ENCODE assay signal across 1 cellular context in the genomic region with DNA sequence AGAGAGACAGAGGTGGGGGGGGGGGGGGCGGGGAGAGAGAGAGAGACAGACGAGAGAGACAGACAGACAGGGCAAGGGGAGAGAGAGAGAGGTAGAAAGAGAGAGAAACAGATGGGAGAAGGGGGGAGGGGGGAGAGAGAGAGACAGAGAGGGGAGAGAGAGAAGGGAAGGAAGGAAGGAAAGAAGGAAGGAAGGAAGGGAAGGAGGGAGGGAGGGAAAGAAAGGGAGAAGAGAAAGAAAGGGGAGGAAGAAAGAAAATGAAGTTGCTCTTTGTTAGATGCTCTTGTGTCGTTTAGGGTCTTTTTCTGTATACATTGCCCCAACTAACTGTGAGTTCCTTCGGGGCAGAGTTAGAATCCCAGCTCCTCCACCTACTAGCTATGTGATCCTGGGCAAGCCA.
TF ChIP-seq lines count a peak whose summit lies in the region.

No MANE protein-coding gene starts in this region.

TF ChIP-seq in K562, 482 proteins besides CTCF, POLR2A, EP300 and RAD21 (continued from another document):
- TF ChIP-seq, protein P1, sequence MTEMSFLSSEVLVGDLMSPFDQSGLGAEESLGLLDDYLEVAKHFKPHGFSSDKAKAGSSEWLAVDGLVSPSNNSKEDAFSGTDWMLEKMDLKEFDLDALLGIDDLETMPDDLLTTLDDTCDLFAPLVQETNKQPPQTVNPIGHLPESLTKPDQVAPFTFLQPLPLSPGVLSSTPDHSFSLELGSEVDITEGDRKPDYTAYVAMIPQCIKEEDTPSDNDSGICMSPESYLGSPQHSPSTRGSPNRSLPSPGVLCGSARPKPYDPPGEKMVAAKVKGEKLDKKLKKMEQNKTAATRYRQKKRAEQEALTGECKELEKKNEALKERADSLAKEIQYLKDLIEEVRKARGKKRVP (CRISPR knock-in tag; IDR thresholded peaks at IDR 0.05) = no peak
- TF ChIP-seq RBM25 (IDR thresholded peaks at IDR 0.05; ENCODE audit: low read depth, low read length, severe bottlenecking) = peak; percentile 66
- TF ChIP-seq, protein P2, sequence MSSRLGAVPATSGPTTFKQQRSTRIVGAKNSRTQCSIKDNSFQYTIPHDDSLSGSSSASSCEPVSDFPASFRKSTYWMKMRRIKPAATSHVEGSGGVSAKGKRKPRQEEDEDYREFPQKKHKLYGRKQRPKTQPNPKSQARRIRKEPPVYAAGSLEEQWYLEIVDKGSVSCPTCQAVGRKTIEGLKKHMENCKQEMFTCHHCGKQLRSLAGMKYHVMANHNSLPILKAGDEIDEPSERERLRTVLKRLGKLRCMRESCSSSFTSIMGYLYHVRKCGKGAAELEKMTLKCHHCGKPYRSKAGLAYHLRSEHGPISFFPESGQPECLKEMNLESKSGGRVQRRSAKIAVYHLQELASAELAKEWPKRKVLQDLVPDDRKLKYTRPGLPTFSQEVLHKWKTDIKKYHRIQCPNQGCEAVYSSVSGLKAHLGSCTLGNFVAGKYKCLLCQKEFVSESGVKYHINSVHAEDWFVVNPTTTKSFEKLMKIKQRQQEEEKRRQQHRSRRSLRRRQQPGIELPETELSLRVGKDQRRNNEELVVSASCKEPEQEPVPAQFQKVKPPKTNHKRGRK (tag; IDR thresholded peaks at IDR 0.05) = peak; percentile 31; the same call in 1 of the 2 replicates
- 0 out of 2 replicates have a peak, but pooled peaks have one; percentile 14 for TF ChIP-seq ZNF263 (CRISPR knock-in tag; IDR thresholded peaks at IDR 0.05; ENCODE audit: borderline replicate concordance)
